28 cellular contexts compared by ENCODE assay signal in genomic region chr10:93775330-93775729, GRCh38. TPM values are rescaled to one million over a fixed set of nuclear protein-coding genes. Genes with fewer than 3 reads are reported as not detected.
"Had no signal": no experiment of that assay in that cellular context is flagged by ENCODE, and none has a peak within 500 bp of the region (broad histone marks: within the 10 kb centered on the region; RNA-seq: fewer than 3 reads in every experiment).

No MANE protein-coding gene starts in this region.

- H3K36me3 Mint-ChIP-seq: activated naive CD4-positive, alpha-beta T cell treated with anti-CD3 and anti-CD28 coated beads, Interleukin-2, amount 50 U/mL, for 72 hours; mesothelial cell of epicardium; naive B cell; stimulated activated effector memory CD8-positive, alpha-beta T cell treated with anti-CD3 and anti-CD28 coated beads, Interleukin-12 subunit alpha, Interleukin-12 subunit beta, amount 100 ng/mL, for 72 hours had no signal

- ATAC-seq: activated naive CD4-positive, alpha-beta T cell treated with anti-CD3 and anti-CD28 coated beads, Interleukin-2, amount 50 U/mL, for 72 hours; activated T-cell treated with anti-CD3 and anti-CD28 coated beads, Interleukin-2, amount 50 U/mL, for 72 hours; left cardiac atrium; stimulated activated effector memory CD8-positive, alpha-beta T cell treated with anti-CD3 and anti-CD28 coated beads, Interleukin-12 subunit alpha, Interleukin-12 subunit beta, amount 100 ng/mL, for 72 hours had no signal

- H3K9me3 ChIP-seq: ovary, sigmoid colon, thoracic aorta, upper lobe of left lung, vagina had no signal

- H3K9me3 Mint-ChIP-seq: activated B cell treated with CpG ODN at 0.5 μM for 24 hours; activated naive CD4-positive, alpha-beta T cell treated with anti-CD3 and anti-CD28 coated beads, Interleukin-2, amount 50 U/mL, for 72 hours; activated T-cell treated with anti-CD3 and anti-CD28 coated beads, Interleukin-2, amount 50 U/mL, for 72 hours; naive B cell; nephron progenitor cell; stimulated activated effector memory CD8-positive, alpha-beta T cell treated with anti-CD3 and anti-CD28 coated beads, Interleukin-12 subunit alpha, Interleukin-12 subunit beta, amount 100 ng/mL, for 72 hours; stimulated activated naive CD8-positive, alpha-beta T cell treated with anti-CD3 and anti-CD28 coated beads, Interleukin-15, Interleukin-2, amounts not matched to agents 100 ng/mL and 50 ng/mL, for 24 hours had no signal

- H3K4me1 ChIP-seq: sigmoid colon, upper lobe of left lung, vagina had no signal

- H3K4me3 ChIP-seq: ovary, sigmoid colon, thoracic aorta, upper lobe of left lung, vagina had no signal

- DNase-seq: activated B cell treated with CpG ODN at 0.5 μM for 24 hours; activated naive CD4-positive, alpha-beta T cell; activated T-cell treated with anti-CD3 and anti-CD28 coated beads for 4 hours; activated T-cell treated with anti-CD3 and anti-CD28 coated beads, Interleukin-2, amount 50 U/mL, for 72 hours; dermis blood vessel endothelial cell; effector CD4-positive, alpha-beta T cell; islet precursor cell; left cardiac atrium; naive B cell; nephron progenitor cell; ovary; sigmoid colon; small intestine; stimulated activated CD4-positive, alpha-beta T cell treated with anti-CD3 and anti-CD28 coated beads, Interleukin-4, amount 100 ng/mL, for 24 hours; T-helper 2 cell; upper lobe of left lung had no signal

- H3K4me3 Mint-ChIP-seq: activated B cell treated with CpG ODN at 0.5 μM for 24 hours; activated T-cell treated with anti-CD3 and anti-CD28 coated beads, Interleukin-2, amount 50 U/mL, for 72 hours; mesothelial cell of epicardium; naive B cell; nephron progenitor cell; stimulated activated effector memory CD8-positive, alpha-beta T cell treated with anti-CD3 and anti-CD28 coated beads, Interleukin-12 subunit alpha, Interleukin-12 subunit beta, amount 100 ng/mL, for 72 hours; stimulated activated naive CD8-positive, alpha-beta T cell treated with anti-CD3 and anti-CD28 coated beads, Interleukin-15, Interleukin-2, amounts not matched to agents 100 ng/mL and 50 ng/mL, for 24 hours had no signal

- H3K36me3 ChIP-seq: ovary, sigmoid colon, thoracic aorta, upper lobe of left lung, vagina had no signal

- FAIRE-seq: colon, endometrium, frontal cortex, small intestine had no signal

- H3K27me3 ChIP-seq: ovary, sigmoid colon, upper lobe of left lung, vagina had no signal

- H3K4me1 Mint-ChIP-seq: activated B cell treated with CpG ODN at 0.5 μM for 24 hours; naive B cell; stimulated activated effector memory CD8-positive, alpha-beta T cell treated with anti-CD3 and anti-CD28 coated beads, Interleukin-12 subunit alpha, Interleukin-12 subunit beta, amount 100 ng/mL, for 72 hours had no signal

- H3K27ac Mint-ChIP-seq: activated B cell treated with CpG ODN at 0.5 μM for 24 hours; activated naive CD4-positive, alpha-beta T cell treated with anti-CD3 and anti-CD28 coated beads, Interleukin-2, amount 50 U/mL, for 72 hours; activated T-cell treated with anti-CD3 and anti-CD28 coated beads, Interleukin-2, amount 50 U/mL, for 72 hours; mesothelial cell of epicardium; nephron progenitor cell; progenitor cell of endocrine pancreas; stimulated activated effector memory CD8-positive, alpha-beta T cell treated with anti-CD3 and anti-CD28 coated beads, Interleukin-12 subunit alpha, Interleukin-12 subunit beta, amount 100 ng/mL, for 72 hours; stimulated activated naive CD8-positive, alpha-beta T cell treated with anti-CD3 and anti-CD28 coated beads, Interleukin-15, Interleukin-2, amounts not matched to agents 100 ng/mL and 50 ng/mL, for 24 hours had no signal

- H3K27ac ChIP-seq: epithelial cell of prostate, ovary, sigmoid colon, thoracic aorta, upper lobe of left lung, vagina had no signal

RNA-seq across cellular contexts. Expression of gene LGI1, which starts 17.6 kb away (rescaled TPM):
- total RNA-seq: activated B cell treated with CpG ODN at 0.5 μM for 24 hours; activated naive CD4-positive, alpha-beta T cell treated with anti-CD3 and anti-CD28 coated beads, Interleukin-2, amount 50 U/mL, for 72 hours; activated T-cell treated with anti-CD3 and anti-CD28 coated beads, Interleukin-2, amount 50 U/mL, for 72 hours; dermis blood vessel endothelial cell; progenitor cell of endocrine pancreas; renal cortical epithelial cell; upper lobe of left lung had no signal
